22 cellular contexts compared by ENCODE assay signal in the genomic region with DNA sequence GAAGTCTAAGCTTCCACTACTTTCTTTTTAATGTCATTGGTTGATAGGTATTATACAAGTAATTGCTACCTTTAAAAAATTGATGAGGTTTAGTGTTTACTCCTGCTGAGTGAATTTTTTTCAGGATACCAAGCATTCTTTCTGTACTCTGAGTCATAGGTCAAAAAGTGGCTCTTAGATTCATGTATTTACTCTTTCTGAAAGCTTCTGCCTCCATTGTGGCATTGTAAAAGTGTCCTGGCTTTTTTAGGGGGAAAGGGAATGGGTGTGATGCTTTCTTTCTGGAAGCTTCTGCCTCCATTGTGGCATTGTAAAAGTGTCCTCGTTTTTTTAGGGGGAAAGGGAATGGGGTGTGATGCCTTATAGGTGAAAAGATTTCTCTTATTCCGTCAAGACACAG.
A peak's percentile ranks its signal among the peaks of the same experiment; 100 is the strongest.
DNase-seq lines count a peak whose midpoint lies in the region; ATAC-seq, FAIRE-seq and TF ChIP-seq lines count a peak whose summit lies in the region.
"Had no signal": no experiment of that assay in that cellular context is flagged by ENCODE, and none has a peak within 500 bp of the region (broad histone marks: within the 10 kb centered on the region; RNA-seq: fewer than 3 reads in every experiment).

No MANE protein-coding gene starts in this region.

- H3K27ac Mint-ChIP-seq in stimulated activated naive CD8-positive, alpha-beta T cell treated with anti-CD3 and anti-CD28 coated beads, Interleukin-15, Interleukin-2, amounts not matched to agents 100 ng/mL and 50 ng/mL, for 24 hours = peak overlapping the region; percentile 34
- H3K27ac Mint-ChIP-seq in stimulated activated naive CD8-positive, alpha-beta T cell treated with anti-CD3 and anti-CD28 coated beads, Interleukin-15, amount 100 ng/mL, for 72 hours = no peak overlapping the region
- H3K27ac Mint-ChIP-seq in stimulated activated naive B cell treated with anti-CD40 and anti-IgM and Interleukin-4, amounts not matched to agents 10 μg/mL and 1 μg/mL and 100 μg/mL, for 72 hours = peak overlapping the region; percentile 49
- no peak overlapping the region for H3K27ac Mint-ChIP-seq in activated T-helper 1 cell treated with anti-CD3 and anti-CD28 coated beads, Interleukin-12 subunit alpha, Interleukin-12 subunit beta, Interleukin-2, Interleukin-4 antibody, amounts not matched to agents 30 ng/mL and 10 ng/mL and 1 ng/mL, durations not matched to agents 14 hours and 24 hours and 36 hours
- H3K27ac Mint-ChIP-seq: activated CD4-positive, alpha-beta memory T cell treated with anti-CD3 and anti-CD28 coated beads, Interleukin-2, amount 10 ng/mL, durations not matched to agents 7 days and 5 days; activated naive CD8-positive, alpha-beta T cell treated with anti-CD3 and anti-CD28 coated beads for 36 hours; natural killer cell had no signal

- H2AFZ ChIP-seq in PC-9 (no peak overlapping the region), fibroblast of lung (ENCODE audit: low read length) (peak overlapping the region; percentile 11)

- CTCF ChIA-PET in PC-9 (lab: Charles Lee) = interaction anchor here (0.6 kb wide), 2 partner anchors 25 to 650 kb away, joined by 3 to 4 read pairs; no protein-coding TSS in a partner anchor

- TF ChIP-seq CTCF in PC-9 (conservative IDR thresholded peaks at IDR 0.05) (no peak), fibroblast of lung (conservative IDR thresholded peaks at IDR 0.05 in 1 of 2, IDR thresholded peaks at IDR 0.05 in 1 of 2; ENCODE audit: low read depth in 1 of 2, low read length in 2 of 2) (no peak)

- no peaks in the 10 kb centered on the region for H3K27me3 ChIP-seq in PC-9 (ENCODE audit: insufficient read depth, low read depth)
- no peaks in the 10 kb centered on the region for H3K27me3 ChIP-seq in fibroblast of lung (ENCODE audit: control insufficient read depth, insufficient read depth, low read length)
- H3K27me3 ChIP-seq: spleen had no signal

- no peaks in the 10 kb centered on the region for H3F3A ChIP-seq in PC-9 (ENCODE audit: insufficient read depth, low read depth)

- H3K27ac ChIP-seq in PC-9 = peak overlapping the region; percentile 17; the same call in 1 of the 2 replicates
- H3K27ac ChIP-seq in fibroblast of lung (ENCODE audit: insufficient read depth, low read length) = peak overlapping the region; percentile 12
- H3K27ac ChIP-seq: lower lobe of right lung, VCaP had no signal

- no peak overlapping the region for H3K4me3 Mint-ChIP-seq in stimulated activated naive CD8-positive, alpha-beta T cell treated with anti-CD3 and anti-CD28 coated beads, Interleukin-15, Interleukin-2, amounts not matched to agents 100 ng/mL and 50 ng/mL, for 24 hours
- H3K4me3 Mint-ChIP-seq in stimulated activated naive CD8-positive, alpha-beta T cell treated with anti-CD3 and anti-CD28 coated beads, Interleukin-15, amount 100 ng/mL, for 72 hours = no peak overlapping the region
- H3K4me3 Mint-ChIP-seq in stimulated activated naive B cell treated with anti-CD40 and anti-IgM and Interleukin-4, amounts not matched to agents 10 μg/mL and 1 μg/mL and 100 μg/mL, for 72 hours = peak overlapping the region; percentile 20 to 21
- H3K4me3 Mint-ChIP-seq in activated T-helper 1 cell treated with anti-CD3 and anti-CD28 coated beads, Interleukin-12 subunit alpha, Interleukin-12 subunit beta, Interleukin-2, Interleukin-4 antibody, amounts not matched to agents 30 ng/mL and 10 ng/mL and 1 ng/mL, durations not matched to agents 14 hours and 24 hours and 36 hours = no peak overlapping the region
- H3K4me3 Mint-ChIP-seq: activated CD4-positive, alpha-beta memory T cell treated with anti-CD3 and anti-CD28 coated beads, Interleukin-2, amount 10 ng/mL, durations not matched to agents 7 days and 5 days; activated naive CD8-positive, alpha-beta T cell treated with anti-CD3 and anti-CD28 coated beads for 36 hours; activated T-cell treated with anti-CD3 and anti-CD28 coated beads, Interleukin-2, amount 50 U/mL, for 4 hours; CD4-positive, alpha-beta memory T cell; natural killer cell had no signal

- H4K20me1 ChIP-seq in PC-9 (ENCODE audit: insufficient read depth) = no peaks in the 10 kb centered on the region
- no peaks in the 10 kb centered on the region for H4K20me1 ChIP-seq in fibroblast of lung (ENCODE audit: control insufficient read depth, extremely low read depth, insufficient read depth, low read length)

- peak overlapping the region; percentile 14; the same call in 1 of the 2 replicates for H3K4me2 ChIP-seq in PC-9
- H3K4me2 ChIP-seq in fibroblast of lung (ENCODE audit: extremely low read depth, insufficient read depth, low read length) = no peak overlapping the region

- POLR2A ChIA-PET in PC-9 (lab: Charles Lee; ENCODE audit: unreplicated experiment) = no interaction called here

- no peaks in the 10 kb centered on the region for H3K36me3 Mint-ChIP-seq in stimulated activated naive CD8-positive, alpha-beta T cell treated with anti-CD3 and anti-CD28 coated beads, Interleukin-15, Interleukin-2, amounts not matched to agents 100 ng/mL and 50 ng/mL, for 24 hours (ENCODE audit: low read depth)
- peaks cover 0 to 13% of the 10 kb centered on the region in 2 donors for H3K36me3 Mint-ChIP-seq in stimulated activated naive B cell treated with anti-CD40 and anti-IgM and Interleukin-4, amounts not matched to agents 10 μg/mL and 1 μg/mL and 100 μg/mL, for 72 hours
- H3K36me3 Mint-ChIP-seq in activated T-helper 1 cell treated with anti-CD3 and anti-CD28 coated beads, Interleukin-12 subunit alpha, Interleukin-12 subunit beta, Interleukin-2, Interleukin-4 antibody, amounts not matched to agents 30 ng/mL and 10 ng/mL and 1 ng/mL, durations not matched to agents 14 hours and 24 hours and 36 hours (ENCODE audit: low read depth) = no peaks in the 10 kb centered on the region
- H3K36me3 Mint-ChIP-seq: activated naive CD8-positive, alpha-beta T cell treated with anti-CD3 and anti-CD28 coated beads for 36 hours; CD4-positive, alpha-beta memory T cell; natural killer cell had no signal

- no peak overlapping the region for H3K9ac ChIP-seq in fibroblast of lung (ENCODE audit: insufficient read depth, low read length)

- H3K9me3 ChIP-seq in PC-9 (ENCODE audit: insufficient read depth, low read depth) (peaks cover 16% of the 10 kb centered on the region; the same call in 1 of the 2 replicates), fibroblast of lung (ENCODE audit: control insufficient read depth, insufficient read depth, low read depth, low read length) (no peaks in the 10 kb centered on the region)
- H3K9me3 ChIP-seq: lower lobe of right lung, spleen had no signal

- no peak for ATAC-seq in stimulated activated naive CD8-positive, alpha-beta T cell treated with anti-CD3 and anti-CD28 coated beads, Interleukin-15, amount 100 ng/mL, for 72 hours
- ATAC-seq in stimulated activated naive B cell treated with anti-CD40 and anti-IgM and Interleukin-4, amounts not matched to agents 10 μg/mL and 1 μg/mL and 100 μg/mL, for 72 hours (replicated peaks) = no peak
- ATAC-seq: activated T-cell treated with anti-CD3 and anti-CD28 coated beads, Interleukin-2, amount 50 U/mL, for 4 hours; lower lobe of right lung; natural killer cell had no signal

- no peak for DNase-seq in stimulated activated naive CD8-positive, alpha-beta T cell treated with anti-CD3 and anti-CD28 coated beads, Interleukin-15, amount 100 ng/mL, for 72 hours
- DNase-seq in PC-9 = peak in 1 of 2 experiments; percentile 65
- DNase-seq in fibroblast of lung (ENCODE audit: low read depth in 2 of 2) = peak; percentile 11 to 52
- DNase-seq in stimulated activated naive B cell treated with anti-CD40 and anti-IgM and Interleukin-4, amounts not matched to agents 10 μg/mL and 1 μg/mL and 100 μg/mL, for 72 hours = no peak
- no peak for DNase-seq in activated T-helper 1 cell treated with anti-CD3 and anti-CD28 coated beads, Interleukin-12 subunit alpha, Interleukin-12 subunit beta, Interleukin-2, Interleukin-4 antibody, amounts not matched to agents 30 ng/mL and 10 ng/mL and 1 ng/mL, durations not matched to agents 14 hours and 24 hours and 36 hours (ENCODE audit: low spot score)
- DNase-seq in activated T-cell treated with anti-CD3 and anti-CD28 coated beads for 4 hours = no peak
- no peak for DNase-seq in GM12891 (ENCODE audit: insufficient read length, low spot score)
- DNase-seq: 8988T; activated CD4-positive, alpha-beta memory T cell treated with anti-CD3 and anti-CD28 coated beads, Interleukin-2, amount 10 ng/mL, durations not matched to agents 7 days and 5 days; activated naive CD8-positive, alpha-beta T cell treated with anti-CD3 and anti-CD28 coated beads for 36 hours; activated T-cell treated with anti-CD3 and anti-CD28 coated beads, Interleukin-2, amount 50 U/mL, for 4 hours; CD4-positive, alpha-beta memory T cell; DMS79 treated with DMSO at 0.1 percent for 48 hours; lower lobe of right lung; natural killer cell; NCI-H1092; NCI-H2107; NCI-H774; spleen; stimulated activated naive CD4-positive, alpha-beta T cell had no signal

- intact Hi-C loops in PC-9 (cut with micrococcal nuclease; ENCODE audit: unreplicated experiment) = loop anchor here (10.0 kb wide), 1 partner anchor 168 kb away; no protein-coding TSS in a partner anchor
- intact Hi-C loops in activated T-helper 1 cell treated with anti-CD3 and anti-CD28 coated beads, Interleukin-12 subunit alpha, Interleukin-12 subunit beta, Interleukin-2, Interleukin-4 antibody, amounts not matched to agents 30 ng/mL and 10 ng/mL and 1 ng/mL, durations not matched to agents 14 hours and 24 hours and 36 hours (cut with micrococcal nuclease) = no loop called here

- no peak for FAIRE-seq in GM12891 (lab: Jason Lieb, UNC)

- H3K4me3 ChIP-seq in PC-9 = no peak overlapping the region
- H3K4me3 ChIP-seq in fibroblast of lung (replicated peaks in 1 of 4; ENCODE audit: control extremely low read depth in 1 of 4, insufficient read depth in 1 of 4, low read depth in 3 of 4, low read length in 4 of 4) = no peak overlapping the region
- H3K4me3 ChIP-seq: lower lobe of right lung, spleen had no signal

- peaks cover 59% of the 10 kb centered on the region for H3K4me1 Mint-ChIP-seq in stimulated activated naive CD8-positive, alpha-beta T cell treated with anti-CD3 and anti-CD28 coated beads, Interleukin-15, Interleukin-2, amounts not matched to agents 100 ng/mL and 50 ng/mL, for 24 hours (ENCODE audit: low read depth)
- peaks cover 36% of the 10 kb centered on the region for H3K4me1 Mint-ChIP-seq in stimulated activated naive CD8-positive, alpha-beta T cell treated with anti-CD3 and anti-CD28 coated beads, Interleukin-15, amount 100 ng/mL, for 72 hours
- peaks cover 49 to 65% of the 10 kb centered on the region in 2 donors for H3K4me1 Mint-ChIP-seq in stimulated activated naive B cell treated with anti-CD40 and anti-IgM and Interleukin-4, amounts not matched to agents 10 μg/mL and 1 μg/mL and 100 μg/mL, for 72 hours
- no peaks in the 10 kb centered on the region for H3K4me1 Mint-ChIP-seq in activated T-helper 1 cell treated with anti-CD3 and anti-CD28 coated beads, Interleukin-12 subunit alpha, Interleukin-12 subunit beta, Interleukin-2, Interleukin-4 antibody, amounts not matched to agents 30 ng/mL and 10 ng/mL and 1 ng/mL, durations not matched to agents 14 hours and 24 hours and 36 hours (ENCODE audit: low read depth)
- H3K4me1 Mint-ChIP-seq: activated CD4-positive, alpha-beta memory T cell treated with anti-CD3 and anti-CD28 coated beads, Interleukin-2, amount 10 ng/mL, durations not matched to agents 7 days and 5 days had no signal

- H3K9me3 Mint-ChIP-seq in stimulated activated naive CD8-positive, alpha-beta T cell treated with anti-CD3 and anti-CD28 coated beads, Interleukin-15, Interleukin-2, amounts not matched to agents 100 ng/mL and 50 ng/mL, for 24 hours = no peaks in the 10 kb centered on the region
- no peaks in the 10 kb centered on the region for H3K9me3 Mint-ChIP-seq in stimulated activated naive CD8-positive, alpha-beta T cell treated with anti-CD3 and anti-CD28 coated beads, Interleukin-15, amount 100 ng/mL, for 72 hours
- H3K9me3 Mint-ChIP-seq in stimulated activated naive B cell treated with anti-CD40 and anti-IgM and Interleukin-4, amounts not matched to agents 10 μg/mL and 1 μg/mL and 100 μg/mL, for 72 hours = peaks cover 3 to 11% of the 10 kb centered on the region in 2 donors
- no peaks in the 10 kb centered on the region for H3K9me3 Mint-ChIP-seq in activated T-helper 1 cell treated with anti-CD3 and anti-CD28 coated beads, Interleukin-12 subunit alpha, Interleukin-12 subunit beta, Interleukin-2, Interleukin-4 antibody, amounts not matched to agents 30 ng/mL and 10 ng/mL and 1 ng/mL, durations not matched to agents 14 hours and 24 hours and 36 hours
- H3K9me3 Mint-ChIP-seq: activated CD4-positive, alpha-beta memory T cell treated with anti-CD3 and anti-CD28 coated beads, Interleukin-2, amount 10 ng/mL, durations not matched to agents 7 days and 5 days; activated T-cell treated with anti-CD3 and anti-CD28 coated beads, Interleukin-2, amount 50 U/mL, for 4 hours; CD4-positive, alpha-beta memory T cell; natural killer cell had no signal

- no TSS peak for BruUV-seq in PC-9 (replicated peaks; lab: Mats Ljungman, UMichigan)

- no peaks in the 10 kb centered on the region for H3K9me2 ChIP-seq in PC-9 (ENCODE audit: insufficient read depth)

- peaks cover 20% of the 10 kb centered on the region for H3K4me1 ChIP-seq in PC-9 (replicated peaks; ENCODE audit: insufficient read depth)
- peaks cover 7% of the 10 kb centered on the region for H3K4me1 ChIP-seq in fibroblast of lung (ENCODE audit: control insufficient read depth, extremely low read depth, insufficient read depth, low read length)
- H3K4me1 ChIP-seq: lower lobe of right lung had no signal

- H3K79me2 ChIP-seq in PC-9 (ENCODE audit: low read depth) (no peaks in the 10 kb centered on the region), fibroblast of lung (ENCODE audit: control insufficient read depth, insufficient read depth, low read length) (no peaks in the 10 kb centered on the region)

- H3K36me3 ChIP-seq in PC-9 (ENCODE audit: low read depth) (no peaks in the 10 kb centered on the region), fibroblast of lung (ENCODE audit: control insufficient read depth, insufficient read depth, low read length) (no peaks in the 10 kb centered on the region)
- H3K36me3 ChIP-seq: lower lobe of right lung, spleen had no signal

- no peaks in the 10 kb centered on the region for H3K27me3 Mint-ChIP-seq in stimulated activated naive CD8-positive, alpha-beta T cell treated with anti-CD3 and anti-CD28 coated beads, Interleukin-15, Interleukin-2, amounts not matched to agents 100 ng/mL and 50 ng/mL, for 24 hours
- no peaks in the 10 kb centered on the region for H3K27me3 Mint-ChIP-seq in stimulated activated naive CD8-positive, alpha-beta T cell treated with anti-CD3 and anti-CD28 coated beads, Interleukin-15, amount 100 ng/mL, for 72 hours
- no peaks in the 10 kb centered on the region for H3K27me3 Mint-ChIP-seq in stimulated activated naive B cell treated with anti-CD40 and anti-IgM and Interleukin-4, amounts not matched to agents 10 μg/mL and 1 μg/mL and 100 μg/mL, for 72 hours
- peaks cover 9% of the 10 kb centered on the region for H3K27me3 Mint-ChIP-seq in activated T-helper 1 cell treated with anti-CD3 and anti-CD28 coated beads, Interleukin-12 subunit alpha, Interleukin-12 subunit beta, Interleukin-2, Interleukin-4 antibody, amounts not matched to agents 30 ng/mL and 10 ng/mL and 1 ng/mL, durations not matched to agents 14 hours and 24 hours and 36 hours (ENCODE audit: insufficient read depth)

- TF ChIP-seq POLR2A in GM12891 (IDR thresholded peaks at IDR 0.05; ENCODE audit: low read depth, low read length) = no peak

Comparison
In these comparisons a context has a peak if more than half of its experiments do, and no peak if none do; other contexts are left out.
1. H3K27ac Mint-ChIP-seq: peak in stimulated activated naive CD8-positive, alpha-beta T cell treated with anti-CD3 and anti-CD28 coated beads, Interleukin-15, Interleukin-2, amounts not matched to agents 100 ng/mL and 50 ng/mL, for 24 hours (single experiment) and stimulated activated naive B cell treated with anti-CD40 and anti-IgM and Interleukin-4, amounts not matched to agents 10 μg/mL and 1 μg/mL and 100 μg/mL, for 72 hours (single experiment); none in stimulated activated naive CD8-positive, alpha-beta T cell treated with anti-CD3 and anti-CD28 coated beads, Interleukin-15, amount 100 ng/mL, for 72 hours (0 of 2) and activated T-helper 1 cell treated with anti-CD3 and anti-CD28 coated beads, Interleukin-12 subunit alpha, Interleukin-12 subunit beta, Interleukin-2, Interleukin-4 antibody, amounts not matched to agents 30 ng/mL and 10 ng/mL and 1 ng/mL, durations not matched to agents 14 hours and 24 hours and 36 hours (single experiment).
2. H3K4me3 Mint-ChIP-seq: peak in stimulated activated naive B cell treated with anti-CD40 and anti-IgM and Interleukin-4, amounts not matched to agents 10 μg/mL and 1 μg/mL and 100 μg/mL, for 72 hours (2 of 2); none in stimulated activated naive CD8-positive, alpha-beta T cell treated with anti-CD3 and anti-CD28 coated beads, Interleukin-15, Interleukin-2, amounts not matched to agents 100 ng/mL and 50 ng/mL, for 24 hours (single experiment), stimulated activated naive CD8-positive, alpha-beta T cell treated with anti-CD3 and anti-CD28 coated beads, Interleukin-15, amount 100 ng/mL, for 72 hours (0 of 2) and activated T-helper 1 cell treated with anti-CD3 and anti-CD28 coated beads, Interleukin-12 subunit alpha, Interleukin-12 subunit beta, Interleukin-2, Interleukin-4 antibody, amounts not matched to agents 30 ng/mL and 10 ng/mL and 1 ng/mL, durations not matched to agents 14 hours and 24 hours and 36 hours (single experiment).
3. DNase-seq: peak in fibroblast of lung (2 of 2); none in stimulated activated naive CD8-positive, alpha-beta T cell treated with anti-CD3 and anti-CD28 coated beads, Interleukin-15, amount 100 ng/mL, for 72 hours (0 of 2), stimulated activated naive B cell treated with anti-CD40 and anti-IgM and Interleukin-4, amounts not matched to agents 10 μg/mL and 1 μg/mL and 100 μg/mL, for 72 hours (single experiment), activated T-helper 1 cell treated with anti-CD3 and anti-CD28 coated beads, Interleukin-12 subunit alpha, Interleukin-12 subunit beta, Interleukin-2, Interleukin-4 antibody, amounts not matched to agents 30 ng/mL and 10 ng/mL and 1 ng/mL, durations not matched to agents 14 hours and 24 hours and 36 hours (single experiment), activated T-cell treated with anti-CD3 and anti-CD28 coated beads for 4 hours (single experiment) and GM12891 (single experiment).